Comparison of ENCODE assay signal across 8 cellular contexts in genomic region chr14:68506021-68506644, GRCh38.
DNase-seq lines count a peak whose midpoint lies in the region; ATAC-seq and TF ChIP-seq lines count a peak whose summit lies in the region.

No MANE protein-coding gene starts in this region.

- H3K36me3 Mint-ChIP-seq in T-cell = no peaks in the 10 kb centered on the region

- POLR2A ChIA-PET in AG04449 (lab: Yijun Ruan, JAX) = interaction anchor here (0.5 to 1.8 kb wide), 2 partner anchors 24 to 287 kb away, joined by 3 to 14 read pairs; partner anchors contain the start of gene ZFP36L1
- POLR2A ChIA-PET in T-cell (lab: Charles Lee) = interaction anchor here (0.5 to 1.4 kb wide), 9 partner anchors 12 to 646 kb away, joined by 3 to 18 read pairs (median 4); partner anchors contain the start of gene ZFP36L1 (in 1 of the 2)

- peak overlapping the region; percentile 88 to 93 for H3K27ac Mint-ChIP-seq in T-cell

- H3K4me3 Mint-ChIP-seq in T-cell = peak overlapping the region; percentile 35 to 64 (median 40)

- H3K4me3 ChIP-seq in AG04449 (ENCODE audit: low read depth, low read length) = no peak overlapping the region

- CTCF ChIA-PET in AG04449 (lab: Yijun Ruan, JAX) (interaction anchor here (0.9 kb wide), 1 partner anchor 283 kb away, joined by 4 read pairs; no protein-coding TSS in a partner anchor), T-cell (lab: Charles Lee) (interaction anchor here in 1 of 2 donors (0.6 to 2.0 kb wide), 11 partner anchors 7 to 323 kb away, joined by 3 to 8 read pairs (median 3); no protein-coding TSS in a partner anchor)

- peaks cover 67 to 87% (median 84%) of the 10 kb centered on the region in 3 donors for H3K4me1 Mint-ChIP-seq in T-cell

- peak; percentile 21 for DNase-seq in AG04449 (ENCODE audit: low read depth, low spot score)
- DNase-seq in T-cell = no peak
- peak; percentile 73 for DNase-seq in left kidney (ENCODE audit: low read depth, low spot score)
- DNase-seq in NCI-H1930 (lab: John Stamatoyannopoulos, UW) = no peak
- no peak for DNase-seq in activated gamma-delta T cell (lab: John Stamatoyannopoulos, UW)
- no peak for DNase-seq in T-helper 9 cell

- H3K27me3 Mint-ChIP-seq in T-cell = no peaks in the 10 kb centered on the region

- peak; percentile 14 for ATAC-seq in GM21447 (IDR thresholded peaks at IDR 0.05; ENCODE audit: unreplicated experiment)
- ATAC-seq in T-cell (replicated peaks in 1 of 4) = no peak
- ATAC-seq in HG03469 (IDR thresholded peaks at IDR 0.05; ENCODE audit: unreplicated experiment) = no peak

- H3K9me3 Mint-ChIP-seq in T-cell = no peaks in the 10 kb centered on the region

- no peak for TF ChIP-seq CTCF in AG04449 (IDR thresholded peaks at IDR 0.05; ENCODE audit: insufficient read depth, low read length, missing control alignments)

Comparison
In these comparisons a context has a peak if more than half of its experiments do, and no peak if none do; other contexts are left out.
1. DNase-seq: peak in AG04449 (single experiment) and left kidney (single experiment); none in T-cell (0 of 34), NCI-H1930 (0 of 2), activated gamma-delta T cell (single experiment) and T-helper 9 cell (single experiment).